Comparison of ENCODE assay signal across 14 cellular contexts in genomic region chr12:80553316-80553715, GRCh38.
A peak's percentile ranks its signal among the peaks of the same experiment; 100 is the strongest.
DNase-seq lines count a peak whose midpoint lies in the region; ATAC-seq and TF ChIP-seq lines count a peak whose summit lies in the region.
"Had no signal": no experiment of that assay in that cellular context is flagged by ENCODE, and none has a peak within 500 bp of the region (broad histone marks: within the 10 kb centered on the region; RNA-seq: fewer than 3 reads in every experiment).

No MANE protein-coding gene starts in this region.

- no peaks in the 10 kb centered on the region for H3K36me3 ChIP-seq in mammary epithelial cell (ENCODE audit: insufficient read depth, low read length)
- H3K36me3 ChIP-seq in kidney epithelial cell (ENCODE audit: control insufficient read depth, insufficient read depth, low read length), result no peaks in the 10 kb centered on the region

- WGBS in mammary epithelial cell (ENCODE audit: low coverage, missing lambda C conversion rate), result 46% methylated on average over 3 of the region's 3 CpGs

- TF ChIP-seq CTCF in AG04449 (IDR thresholded peaks at IDR 0.05; ENCODE audit: insufficient read depth, low read length, missing control alignments) (no peak), mammary epithelial cell (conservative IDR thresholded peaks at IDR 0.05 in 1 of 2, IDR thresholded peaks at IDR 0.05 in 1 of 2; ENCODE audit: extremely low read depth in 1 of 2, insufficient read depth in 1 of 2, low read depth in 1 of 2, low read length in 2 of 2) (no peak), kidney epithelial cell (IDR thresholded peaks at IDR 0.05; ENCODE audit: insufficient read depth, low read length, poor library complexity, severe bottlenecking) (no peak)

- no peak overlapping the region for H3K27ac Mint-ChIP-seq in T-cell

- no peaks in the 10 kb centered on the region for H3K36me3 Mint-ChIP-seq in T-cell

- no peak overlapping the region for H2AFZ ChIP-seq in mammary epithelial cell (ENCODE audit: low read depth, low read length)

- no peaks in the 10 kb centered on the region for H3K4me1 Mint-ChIP-seq in T-cell

- no peaks in the 10 kb centered on the region for H3K27me3 Mint-ChIP-seq in T-cell

- POLR2A ChIA-PET in AG04449 (lab: Yijun Ruan, JAX), result no interaction called here
- POLR2A ChIA-PET in T-cell (lab: Charles Lee), result no interaction called here

- no peaks in the 10 kb centered on the region for H3K79me2 ChIP-seq in mammary epithelial cell (ENCODE audit: insufficient read depth, low read length)

- H3K9me3 ChIP-seq in mammary epithelial cell (replicated peaks; ENCODE audit: insufficient read depth, low read length), result no peaks in the 10 kb centered on the region

- ATAC-seq in GM19324 (IDR thresholded peaks at IDR 0.05; ENCODE audit: low FRiP score, unreplicated experiment), result no peak
- ATAC-seq in T-cell (replicated peaks in 1 of 4), result no peak
- ATAC-seq: GM12878 had no signal

- peak overlapping the region; percentile 48 for H3K4me2 ChIP-seq in mammary epithelial cell (ENCODE audit: insufficient read depth, low read depth, low read length)

- no peaks in the 10 kb centered on the region for H3K9me3 Mint-ChIP-seq in T-cell

- DNase-seq in AG04449 (ENCODE audit: low read depth, low spot score) (peak; percentile 73), HT1080 (ENCODE audit: low read depth) (peak; percentile 81), mammary epithelial cell (peak; percentile 65), kidney epithelial cell (ENCODE audit: low read depth) (peak; percentile 53), NCI-H526 treated with DMSO at 0.1 percent for 48 hours (lab: John Stamatoyannopoulos, UW) (no peak), HT-29 (ENCODE audit: low spot score) (no peak), T-cell (no peak)
- DNase-seq: activated CD8-positive, alpha-beta memory T cell treated with anti-CD3 and anti-CD28 coated beads for 24 hours; amygdala; NCI-H2171 treated with DMSO at 0.1 percent for 48 hours had no signal

- no peak overlapping the region for H3K4me3 ChIP-seq in AG04449 (ENCODE audit: low read depth, low read length)
- no peak overlapping the region for H3K4me3 ChIP-seq in mammary epithelial cell (replicated peaks in 1 of 3; ENCODE audit: insufficient read depth in 1 of 3, low read depth in 2 of 3, low read length in 3 of 3)
- H3K4me3 ChIP-seq in kidney epithelial cell (ENCODE audit: low read depth, low read length), result no peak overlapping the region
- H3K4me3 ChIP-seq: GM12878, skin epidermis had no signal

- H3K4me1 ChIP-seq in mammary epithelial cell (ENCODE audit: insufficient read depth, low read length), result peaks cover 13% of the 10 kb centered on the region

- no peak overlapping the region for H3K4me3 Mint-ChIP-seq in T-cell

- H3K27ac ChIP-seq in mammary epithelial cell (ENCODE audit: insufficient read depth, low read depth, low read length), result peak overlapping the region; percentile 12
- H3K27ac ChIP-seq: C4-2B had no signal

- BruUV-seq in mammary epithelial cell (replicated peaks; lab: Mats Ljungman, UMichigan), result no TSS peak

- no peaks in the 10 kb centered on the region for H4K20me1 ChIP-seq in mammary epithelial cell (ENCODE audit: insufficient read depth, low read length)

- dilution Hi-C loops in mammary epithelial cell (cut with HindIII; ENCODE audit: low sequenced_read_pairs), result no loop called here

- H3K27me3 ChIP-seq in mammary epithelial cell (ENCODE audit: insufficient read depth, low read length) (no peaks in the 10 kb centered on the region), kidney epithelial cell (ENCODE audit: control insufficient read depth, insufficient read depth, low read length) (no peaks in the 10 kb centered on the region)

- in situ Hi-C loops in mammary epithelial cell (cut with MboI; ENCODE audit: low sequenced_read_pairs in 2 of 2), result no loop called here

- CTCF ChIA-PET in AG04449 (lab: Yijun Ruan, JAX) (interaction anchor here (1.8 kb wide), 1 partner anchor 14 kb away, joined by 4 read pairs; no protein-coding TSS in a partner anchor), mammary epithelial cell (lab: Charles Lee; ENCODE audit: low non-redundant PET) (no interaction called here), T-cell (lab: Charles Lee) (no interaction called here)

- no peak overlapping the region for H3K9ac ChIP-seq in mammary epithelial cell (ENCODE audit: insufficient read depth, low read length)

- intact Hi-C loops in mammary epithelial cell (cut with micrococcal nuclease), result loop anchor here (5.0 kb wide), 1 partner anchor 44 kb away; no protein-coding TSS in a partner anchor

Comparison
In these comparisons a context has a peak if more than half of its experiments do, and no peak if none do; other contexts are left out.
1. DNase-seq: peak in AG04449 (single experiment), HT1080 (single experiment), mammary epithelial cell (single experiment) and kidney epithelial cell (single experiment); none in NCI-H526 treated with DMSO at 0.1 percent for 48 hours (single experiment), HT-29 (single experiment) and T-cell (0 of 34).